In the genomic region with DNA sequence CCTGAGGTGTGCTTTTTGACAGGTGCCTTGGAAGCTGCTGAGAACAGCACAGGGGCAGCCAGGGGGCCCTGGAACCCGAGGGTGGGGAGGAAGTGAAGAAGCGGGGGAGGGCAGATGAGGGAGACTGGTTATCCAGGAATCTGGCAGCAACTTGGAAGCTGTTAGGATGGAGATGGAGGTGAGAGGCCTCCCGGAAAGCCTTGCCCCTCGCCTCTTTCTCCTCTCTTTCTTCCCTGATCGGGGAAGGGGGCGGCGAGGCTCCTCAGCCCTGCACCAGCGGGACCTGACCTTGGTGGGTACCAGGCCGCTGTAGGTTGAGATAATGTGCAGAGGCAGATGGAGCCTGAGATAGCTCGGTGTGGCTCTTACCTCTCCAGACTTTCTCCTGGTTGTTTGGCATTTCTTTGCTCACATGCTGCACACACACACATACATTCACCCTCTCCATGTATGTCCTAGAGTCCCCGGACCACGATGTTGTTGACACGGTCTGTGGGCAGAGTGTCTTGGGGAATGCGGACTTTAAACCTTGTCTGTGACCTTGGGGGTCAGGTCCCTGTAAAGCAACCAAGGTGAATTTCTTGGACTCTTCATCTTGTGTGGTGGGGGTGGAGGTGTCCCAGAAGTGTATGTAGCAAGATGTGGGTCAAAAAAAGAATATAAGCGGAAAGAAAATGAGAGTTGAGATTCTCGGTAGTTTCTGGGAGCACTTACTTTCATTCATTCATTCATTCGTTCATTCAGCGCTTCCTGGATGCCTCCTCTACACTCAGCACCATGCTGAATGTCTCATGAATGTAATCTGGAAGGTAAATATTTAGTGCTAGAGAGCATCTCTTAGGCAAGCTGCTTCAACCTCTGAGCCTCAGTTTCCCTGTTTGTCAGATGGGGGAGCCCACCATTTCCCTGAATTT, we compare ENCODE assay signal across 9 cellular contexts. TPM values are rescaled to one million over a fixed set of nuclear protein-coding genes. Genes with fewer than 3 reads are reported as not detected.
DNase-seq lines count a peak whose midpoint lies in the region; ATAC-seq and TF ChIP-seq lines count a peak whose summit lies in the region.
"Had no signal": no experiment of that assay in that cellular context is flagged by ENCODE, and none has a peak within 500 bp of the region (broad histone marks: within the 10 kb centered on the region; RNA-seq: fewer than 3 reads in every experiment).

No MANE protein-coding gene starts in this region.

- no peaks in the 10 kb centered on the region for H3K9me3 ChIP-seq in endocrine pancreas (ENCODE audit: control insufficient read depth, low read length)

- H3K9ac ChIP-seq in endocrine pancreas (ENCODE audit: control insufficient read depth, insufficient read depth, low read length) = peak overlapping the region; percentile 54

- intact Hi-C loops in Calu3 (cut with micrococcal nuclease; ENCODE audit: unreplicated experiment) = loop anchor here (5.0 kb wide), 1 partner anchor 109 kb away; no protein-coding TSS in a partner anchor

- no peaks in the 10 kb centered on the region for H3K9me3 Mint-ChIP-seq in Calu3 (ENCODE audit: low read depth, unreplicated experiment)
- no peaks in the 10 kb centered on the region for H3K9me3 Mint-ChIP-seq in nephron

- no peaks in the 10 kb centered on the region for H3K27me3 ChIP-seq in endocrine pancreas (ENCODE audit: control insufficient read depth, insufficient read depth, low read length)

- ATAC-seq in GM18858 (IDR thresholded peaks at IDR 0.05; ENCODE audit: unreplicated experiment) = no peak

- peaks cover 4% of the 10 kb centered on the region for H3K4me1 ChIP-seq in endocrine pancreas (ENCODE audit: control insufficient read depth, insufficient read depth, low read length)

- TF ChIP-seq CTCF in Calu3 (IDR thresholded peaks at IDR 0.05; ENCODE audit: unreplicated experiment) = no peak
- no peak for TF ChIP-seq CTCF in nephron (IDR thresholded peaks at IDR 0.05; ENCODE audit: unreplicated experiment in 3 of 3)

- peak overlapping the region; percentile 26 for H3K27ac Mint-ChIP-seq in Calu3 (ENCODE audit: unreplicated experiment)
- peak overlapping the region in 2 of 3 experiments; percentile 30 to 69 for H3K27ac Mint-ChIP-seq in nephron

- peak overlapping the region; percentile 47 for H3K4me3 ChIP-seq in endocrine pancreas (ENCODE audit: control insufficient read depth, insufficient read depth, low read length)

- H3K36me3 Mint-ChIP-seq in Calu3 (ENCODE audit: insufficient read depth, unreplicated experiment) (peaks cover 84% of the 10 kb centered on the region), nephron (ENCODE audit: low read depth) (no peaks in the 10 kb centered on the region)

- no peak for DNase-seq in Calu3
- DNase-seq in NCI-H226 = peak; percentile 60
- no peak for DNase-seq in inferior parietal cortex (ENCODE audit: extremely low spot score)
- no peak for DNase-seq in HUDEP-2 (lab: John Stamatoyannopoulos, UW; ENCODE audit: unreplicated experiment in 76 of 76)
- no peak for DNase-seq in NCI-H524 treated with DMSO at 0.1 percent for 48 hours (lab: John Stamatoyannopoulos, UW)
- DNase-seq: NCI-H187 treated with DMSO at 0.1 percent for 48 hours had no signal

- no TSS peak for BruUV-seq in Calu3 (replicated peaks; lab: Mats Ljungman, UMichigan)

- CTCF ChIA-PET in Calu3 (lab: Charles Lee) = interaction anchor here (0.7 to 4.6 kb wide), 17 partner anchors 9 to 129 kb away, joined by 3 to 37 read pairs (median 5); no protein-coding TSS in a partner anchor

- H3K4me1 Mint-ChIP-seq in Calu3 (ENCODE audit: low read depth, unreplicated experiment) (peaks cover 73% of the 10 kb centered on the region), nephron (peaks cover 24% of the 10 kb centered on the region)

- H3K27me3 Mint-ChIP-seq in Calu3 (ENCODE audit: unreplicated experiment) (no peaks in the 10 kb centered on the region), nephron (ENCODE audit: low read depth) (peaks cover 48% of the 10 kb centered on the region)

- H3K36me3 ChIP-seq in endocrine pancreas (ENCODE audit: control insufficient read depth, insufficient read depth, low read length) = no peaks in the 10 kb centered on the region

- H3K4me3 Mint-ChIP-seq in Calu3 (ENCODE audit: low read depth, unreplicated experiment) = peak overlapping the region; percentile 97
- peak overlapping the region; percentile 72 to 80 (median 73) for H3K4me3 Mint-ChIP-seq in nephron

RNA-seq across cellular contexts. Expression of gene WWC1, which starts 1.6 kb away (rescaled TPM):
- total RNA-seq in Calu3 (2022) = 190 TPM in 2 replicates
